In the genomic region with DNA sequence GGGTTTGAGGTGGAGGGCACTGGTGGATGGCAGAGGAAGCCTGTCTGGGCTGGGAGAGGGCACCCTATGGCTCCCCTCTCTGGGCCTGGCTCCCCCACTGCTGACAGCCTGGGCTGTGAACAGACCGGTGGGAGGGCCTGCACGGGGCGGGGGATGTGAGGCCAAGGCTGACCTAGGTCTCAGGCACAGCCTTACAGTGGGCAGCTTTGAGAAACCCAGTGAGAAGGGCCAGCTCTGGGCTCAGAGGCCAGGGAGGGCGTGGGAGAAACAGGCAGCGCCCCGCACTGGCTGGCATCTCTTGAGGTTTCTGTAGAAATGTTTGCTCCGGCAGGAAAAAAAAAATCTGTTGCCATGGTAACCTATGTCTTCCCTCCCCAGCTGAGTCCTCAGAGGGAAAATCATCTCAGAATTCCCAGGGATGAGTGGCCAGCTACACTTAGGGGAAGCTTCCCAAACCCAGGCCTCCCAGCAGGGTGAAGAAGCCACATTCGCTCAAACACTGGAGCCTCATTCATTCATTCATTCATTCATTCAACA, we compare ENCODE assay signal across 7 cellular contexts.
DNase-seq lines count a peak whose midpoint lies in the region; ATAC-seq lines count a peak whose summit lies in the region.

No MANE protein-coding gene starts in this region.

- no peaks in the 10 kb centered on the region for H3K36me3 ChIP-seq in skeletal muscle tissue (ENCODE audit: control insufficient read depth in 3 of 3, insufficient read depth in 3 of 3, low read length in 3 of 3)

- no peak overlapping the region for H3K9ac ChIP-seq in skeletal muscle tissue (ENCODE audit: low read depth in 1 of 3, low read length in 3 of 3)

- DNase-seq in H4 (ENCODE audit: low spot score) = peak; percentile 36
- DNase-seq in T1000 (lab: John Stamatoyannopoulos, UW) = peak; percentile 38
- DNase-seq in glomerular visceral epithelial cell (ENCODE audit: extremely low spot score) = peak; percentile 70
- no peak for DNase-seq in activated naive CD4-positive, alpha-beta T cell (lab: John Stamatoyannopoulos, UW)
- no peak for DNase-seq in putamen (ENCODE audit: low spot score)

- peak overlapping the region; percentile 8 for H3K27ac ChIP-seq in skeletal muscle tissue (ENCODE audit: low read depth, low read length)

- H3K4me3 ChIP-seq in skeletal muscle tissue (ENCODE audit: low read length in 3 of 3) = no peak overlapping the region

- H3K4me1 ChIP-seq in skeletal muscle tissue (ENCODE audit: control insufficient read depth in 3 of 3, insufficient read depth in 3 of 3, low read length in 3 of 3) = peaks cover 40 to 52% (median 50%) of the 10 kb centered on the region in 3 donors

- H3K27me3 ChIP-seq in skeletal muscle tissue (ENCODE audit: control insufficient read depth in 3 of 3, insufficient read depth in 3 of 3, low read length in 3 of 3) = no peaks in the 10 kb centered on the region

- ATAC-seq in HG03439 (IDR thresholded peaks at IDR 0.05; ENCODE audit: unreplicated experiment) = no peak

- no peaks in the 10 kb centered on the region for H3K9me3 ChIP-seq in skeletal muscle tissue (ENCODE audit: control insufficient read depth in 3 of 3, low read length in 3 of 3)

Comparison
In these comparisons a context has a peak if more than half of its experiments do, and no peak if none do; other contexts are left out.
1. DNase-seq: peak in H4 (single experiment), T1000 (single experiment) and glomerular visceral epithelial cell (single experiment); none in activated naive CD4-positive, alpha-beta T cell (0 of 4) and putamen (single experiment).